Comparison of ENCODE assay signal across 18 cellular contexts in the genomic region with DNA sequence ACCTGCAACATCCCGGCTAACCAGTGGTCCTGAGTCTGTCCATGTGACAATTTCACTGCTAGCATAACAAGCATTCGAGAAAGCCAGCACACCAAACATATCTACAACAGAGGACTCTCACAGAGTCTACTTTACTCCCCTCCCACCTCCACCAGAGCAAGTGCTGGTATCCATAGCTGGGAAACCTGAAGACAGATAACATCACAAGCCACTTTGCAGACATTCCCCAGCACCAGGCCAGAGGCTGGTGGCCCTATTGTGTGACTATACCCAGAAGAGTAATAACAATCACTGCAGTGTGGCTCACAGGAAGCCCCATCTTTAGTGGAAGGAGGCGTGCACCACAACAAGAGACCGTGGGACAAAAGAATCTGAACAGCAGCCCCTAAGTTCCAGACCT.
DNase-seq lines count a peak whose midpoint lies in the region; TF ChIP-seq lines count a peak whose summit lies in the region.
"Had no signal": no experiment of that assay in that cellular context is flagged by ENCODE, and none has a peak within 500 bp of the region (broad histone marks: within the 10 kb centered on the region; RNA-seq: fewer than 3 reads in every experiment).

No MANE protein-coding gene starts in this region.

- H3K4ac ChIP-seq in neuronal stem cell (ENCODE audit: low read length): no peak overlapping the region

- H2BK12ac ChIP-seq in neuronal stem cell (ENCODE audit: low read length): no peak overlapping the region

- no peak overlapping the region for H2BK5ac ChIP-seq in neuronal stem cell (ENCODE audit: low read length)

- H2AFZ ChIP-seq in SU-DHL-6 (ENCODE audit: low read depth, low read length, severe bottlenecking) (peak overlapping the region; percentile 52), neuronal stem cell (ENCODE audit: low read length) (no peak overlapping the region)

- H3K4me1 ChIP-seq in BE2C (no peaks in the 10 kb centered on the region; the same call in 1 of the 2 replicates), neuronal stem cell (ENCODE audit: control insufficient read depth in 2 of 2, insufficient read depth in 1 of 2, low read depth in 1 of 2, low read length in 2 of 2) (no peaks in the 10 kb centered on the region)
- H3K4me1 ChIP-seq: BLaER1 treated with 17β-estradiol and CSF1 and Interleukin-3, amounts not matched to agents 10 nM and 100 nM; Caco-2 had no signal

- no peak overlapping the region for H3K4me2 ChIP-seq in SU-DHL-6 (ENCODE audit: low read depth, low read length, poor library complexity, severe bottlenecking)
- H3K4me2 ChIP-seq in neuronal stem cell (ENCODE audit: insufficient read depth, low read length, poor library complexity, severe bottlenecking): no peak overlapping the region
- H3K4me2 ChIP-seq: BLaER1 treated with 17β-estradiol and CSF1 and Interleukin-3, amounts not matched to agents 10 nM and 100 nM had no signal

- DNase-seq in BE2C (peak; percentile 15), islet precursor cell (peak; percentile 87), neuronal stem cell (ENCODE audit: low spot score) (no peak), HuH-7 (ENCODE audit: low spot score) (no peak), NCI-H187 treated with DMSO at 0.1 percent for 48 hours (lab: John Stamatoyannopoulos, UW) (no peak), HCEC 1CT (no peak)
- DNase-seq in activated T-cell treated with anti-CD3 and anti-CD28 coated beads, Interleukin-2, amount 50 U/mL, for 1 hour: no peak
- DNase-seq: 8988T; ACHN; Caco-2; Calu3; CD4-positive, alpha-beta T cell; CD8-positive, alpha-beta T cell; DMS79 treated with DMSO at 0.1 percent for 48 hours; GF-D8 had no signal

- no peak overlapping the region for H4K8ac ChIP-seq in neuronal stem cell (ENCODE audit: low read depth, low read length)

- peak overlapping the region; percentile 38 for H3K14ac ChIP-seq in neuronal stem cell (ENCODE audit: low read length)

- H2BK15ac ChIP-seq in neuronal stem cell (ENCODE audit: low read length): no peak overlapping the region

- no peaks in the 10 kb centered on the region for H3K79me1 ChIP-seq in neuronal stem cell (ENCODE audit: low read depth, low read length)

- no peak overlapping the region for H3K4me3 ChIP-seq in BE2C (ENCODE audit: low read depth, low read length)
- no peak overlapping the region for H3K4me3 ChIP-seq in SU-DHL-6 (ENCODE audit: insufficient read depth, low read length, poor library complexity, severe bottlenecking)
- no peak overlapping the region for H3K4me3 ChIP-seq in neuronal stem cell (ENCODE audit: low read length in 2 of 2)
- H3K4me3 ChIP-seq: BLaER1 treated with 17β-estradiol and CSF1 and Interleukin-3, amounts not matched to agents 10 nM and 100 nM had no signal

- H4K20me1 ChIP-seq in SU-DHL-6 (ENCODE audit: low read depth, low read length): no peaks in the 10 kb centered on the region
- H4K20me1 ChIP-seq: BLaER1 treated with 17β-estradiol and CSF1 and Interleukin-3, amounts not matched to agents 10 nM and 100 nM had no signal

- TF ChIP-seq CTCF in BE2C (IDR thresholded peaks at IDR 0.05; ENCODE audit: low read depth, low read length): no peak
- TF ChIP-seq CTCF in SU-DHL-6 (IDR thresholded peaks at IDR 0.05; ENCODE audit: insufficient read depth, low read length, poor library complexity, severe bottlenecking): no peak

- H3K9ac ChIP-seq in SU-DHL-6 (ENCODE audit: low read length) (no peak overlapping the region), neuronal stem cell (ENCODE audit: low read depth, low read length, poor library complexity) (no peak overlapping the region)
- H3K9ac ChIP-seq: BLaER1 treated with 17β-estradiol and CSF1 and Interleukin-3, amounts not matched to agents 10 nM and 100 nM had no signal

- no peaks in the 10 kb centered on the region for H3F3A ChIP-seq in SU-DHL-6 (ENCODE audit: insufficient read depth)

- no CpG with 5 or more reads among the region's 4 CpGs for WGBS in neuronal stem cell (ENCODE audit: extremely low coverage in 2 of 2, insufficient read length in 2 of 2, insufficient replicate concordance in 1 of 2), 2 donors

- H3K27ac ChIP-seq in SU-DHL-6 (ENCODE audit: low read depth, low read length) (no peak overlapping the region), neuronal stem cell (replicated peaks; ENCODE audit: low read length) (no peak overlapping the region)
- H3K27ac ChIP-seq: BLaER1 treated with 17β-estradiol and CSF1 and Interleukin-3, amounts not matched to agents 10 nM and 100 nM; C4-2B had no signal

- H3K9me2 ChIP-seq in SU-DHL-6 (replicated peaks; ENCODE audit: insufficient read depth, low read length): no peaks in the 10 kb centered on the region

- H3K23ac ChIP-seq in neuronal stem cell (ENCODE audit: low read depth, low read length, poor library complexity): no peak overlapping the region

- H3K79me2 ChIP-seq in SU-DHL-6 (ENCODE audit: insufficient read depth, low read length): no peaks in the 10 kb centered on the region

- H3K27me3 ChIP-seq in BE2C (no peaks in the 10 kb centered on the region), SU-DHL-6 (ENCODE audit: low read length) (no peaks in the 10 kb centered on the region), neuronal stem cell (ENCODE audit: control insufficient read depth in 3 of 3, insufficient read depth in 3 of 3, low read depth in 1 of 3, low read length in 3 of 3) (peaks cover 0 to 2% (median 0%) of the 10 kb centered on the region in 3 experiments)
- H3K27me3 ChIP-seq: BLaER1 treated with 17β-estradiol and CSF1 and Interleukin-3, amounts not matched to agents 10 nM and 100 nM had no signal

- no peak overlapping the region for H2BK120ac ChIP-seq in neuronal stem cell (ENCODE audit: low read depth, low read length)

- H2AK5ac ChIP-seq in neuronal stem cell (ENCODE audit: low read depth, low read length): no peak overlapping the region

- H3K18ac ChIP-seq in neuronal stem cell (ENCODE audit: low read length): no peak overlapping the region

- H3K36me3 ChIP-seq in BE2C: no peaks in the 10 kb centered on the region
- no peaks in the 10 kb centered on the region for H3K36me3 ChIP-seq in SU-DHL-6 (ENCODE audit: low read length)
- no peaks in the 10 kb centered on the region for H3K36me3 ChIP-seq in neuronal stem cell (replicated peaks in 1 of 2; ENCODE audit: control insufficient read depth in 2 of 2, insufficient read depth in 2 of 2, low read length in 2 of 2)
- H3K36me3 ChIP-seq: BLaER1 treated with 17β-estradiol and CSF1 and Interleukin-3, amounts not matched to agents 10 nM and 100 nM had no signal

- H4K91ac ChIP-seq in neuronal stem cell (ENCODE audit: low read depth, low read length, poor library complexity): no peak overlapping the region

- H3K9me3 ChIP-seq in BE2C (no peaks in the 10 kb centered on the region), SU-DHL-6 (ENCODE audit: insufficient read depth, low read length) (no peaks in the 10 kb centered on the region), neuronal stem cell (replicated peaks in 1 of 2; ENCODE audit: control insufficient read depth in 2 of 2, insufficient read depth in 1 of 2, low read depth in 1 of 2, low read length in 2 of 2) (peaks cover 0 to 3% of the 10 kb centered on the region in 2 donors)
- H3K9me3 ChIP-seq: BLaER1 treated with 17β-estradiol and CSF1 and Interleukin-3, amounts not matched to agents 10 nM and 100 nM; Caco-2 had no signal

Comparison
In these comparisons a context has a peak if more than half of its experiments do, and no peak if none do; other contexts are left out.
1. DNase-seq: peak in BE2C (single experiment) and islet precursor cell (single experiment); none in neuronal stem cell (single experiment), HuH-7 (single experiment), NCI-H187 treated with DMSO at 0.1 percent for 48 hours (single experiment), activated T-cell treated with anti-CD3 and anti-CD28 coated beads, Interleukin-2, amount 50 U/mL, for 1 hour (single experiment) and HCEC 1CT (single experiment).